ENCODE assay signal across 1 cellular context in genomic region chr4:184451726-184452125, GRCh38.
TF ChIP-seq lines count a peak whose summit lies in the region.

No MANE protein-coding gene starts in this region.

TF ChIP-seq in K562, 482 proteins besides CTCF, POLR2A, EP300 and RAD21 (continued from another document and continues in another):
- TF ChIP-seq ZNF398 (CRISPR knock-in tag; IDR thresholded peaks at IDR 0.05) (no peak), HMGXB4 (CRISPR knock-in tag; IDR thresholded peaks at IDR 0.05) (no peak), ZNF280A (IDR thresholded peaks at IDR 0.05; ENCODE audit: low read depth, partially characterized antibody) (no peak), ILK (tag; IDR thresholded peaks at IDR 0.05; ENCODE audit: borderline replicate concordance, low read depth) (no peak), ZBTB34 (CRISPR knock-in tag; IDR thresholded peaks at IDR 0.05) (no peak), ARHGAP35 (IDR thresholded peaks at IDR 0.05; ENCODE audit: partially characterized antibody) (no peak), THAP12 (CRISPR knock-in tag; IDR thresholded peaks at IDR 0.05) (no peak), MCM5 (IDR thresholded peaks at IDR 0.05; ENCODE audit: low read depth) (no peak), CBX8 (IDR thresholded peaks at IDR 0.05; ENCODE audit: borderline replicate concordance, extremely low read depth, low read depth, low read length, poor library complexity, severe bottlenecking) (no peak), ZFP1 (CRISPR knock-in tag; IDR thresholded peaks at IDR 0.05) (no peak), STAT5A (IDR thresholded peaks at IDR 0.05; ENCODE audit: borderline replicate concordance, low read length) (peak; percentile 73), SMAD3 (CRISPR knock-in tag; conservative IDR thresholded peaks at IDR 0.05) (no peak), HDAC6 (IDR thresholded peaks at IDR 0.05; ENCODE audit: low read depth, low read length) (no peak), ZKSCAN3 (CRISPR knock-in tag; IDR thresholded peaks at IDR 0.05) (no peak), GATAD2B (IDR thresholded peaks at IDR 0.05; ENCODE audit: borderline replicate concordance) (peak; percentile 74; the same call in 1 of the 2 replicates), CHAMP1 (IDR thresholded peaks at IDR 0.05) (no peak), ZBTB49 (CRISPR knock-in tag; IDR thresholded peaks at IDR 0.05; ENCODE audit: borderline replicate concordance) (no peak), E4F1 (CRISPR knock-in tag; IDR thresholded peaks at IDR 0.05; ENCODE audit: borderline replicate concordance) (no peak), TFE3 (CRISPR knock-in tag; IDR thresholded peaks at IDR 0.05) (no peak), CBFA2T2 (conservative IDR thresholded peaks at IDR 0.05) (peak; percentile 90), ZNF655 (CRISPR knock-in tag; IDR thresholded peaks at IDR 0.05) (no peak), HNRNPLL (IDR thresholded peaks at IDR 0.05; ENCODE audit: low read depth, low read length, poor library complexity, severe bottlenecking) (no peak), MCM7 (IDR thresholded peaks at IDR 0.05) (no peak), NFIX (CRISPR knock-in tag; IDR thresholded peaks at IDR 0.05; ENCODE audit: low read depth) (no peak), IRF9 (tag; IDR thresholded peaks at IDR 0.05) (no peak), CEBPB (tag; IDR thresholded peaks at IDR 0.05) (peak; percentile 50), ZFP91 (CRISPR knock-in tag; IDR thresholded peaks at IDR 0.05) (no peak), HBP1 (CRISPR knock-in tag; IDR thresholded peaks at IDR 0.05) (no peak)
